In genomic region chr4:3871881-3872833, GRCh38 we compare ENCODE assay signal across 1 cellular context.
A peak's percentile ranks its signal among the peaks of the same experiment; 100 is the strongest.
TF ChIP-seq lines count a peak whose summit lies in the region.

No MANE protein-coding gene starts in this region.

TF ChIP-seq in endothelial cell of umbilical vein, 7 proteins besides CTCF, POLR2A, EP300 and RAD21 (continued from another document):
- TF ChIP-seq MAX (IDR thresholded peaks at IDR 0.05; ENCODE audit: insufficient read depth, insufficient read length) (no peak), JUN (IDR thresholded peaks at IDR 0.05; ENCODE audit: borderline replicate concordance, insufficient read depth, insufficient read length, low read depth) (no peak), EZH2 (IDR thresholded peaks at IDR 0.05; ENCODE audit: borderline replicate concordance, low read depth, low read length, severe bottlenecking) (peak; percentile 16), POLR2AphosphoS5 (IDR thresholded peaks at IDR 0.05; ENCODE audit: insufficient read depth, low read depth, low read length) (no peak), FOS (IDR thresholded peaks at IDR 0.05; ENCODE audit: borderline replicate concordance, insufficient read depth, low read length) (no peak)
TF ChIP-seq in endothelial cell of umbilical vein: peak in this region for 1.
